15 cellular contexts compared by ENCODE assay signal in the genomic region with DNA sequence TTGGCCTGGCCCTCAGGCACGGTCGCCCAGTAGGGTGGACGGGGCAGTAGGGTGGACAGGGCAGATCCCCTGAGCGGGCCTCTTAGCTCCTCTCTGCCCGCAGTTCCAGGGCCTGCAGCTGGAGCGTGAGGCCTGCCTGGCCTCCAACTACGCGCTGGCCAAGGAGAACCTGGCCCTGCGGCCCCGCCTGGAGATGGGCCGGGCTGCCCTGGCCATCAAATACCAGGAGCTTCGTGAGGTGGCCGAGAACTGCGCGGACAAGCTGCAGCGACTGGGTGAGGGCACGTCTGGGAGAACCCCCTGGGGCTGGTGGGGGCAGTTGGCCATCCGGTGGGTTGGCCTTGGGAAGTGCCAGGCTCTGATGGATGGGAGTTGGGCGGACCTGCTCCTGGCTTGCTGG. TPM values are rescaled to one million over a fixed set of nuclear protein-coding genes. Genes with fewer than 3 reads are reported as not detected.
A peak's percentile ranks its signal among the peaks of the same experiment; 100 is the strongest.
DNase-seq lines count a peak whose midpoint lies in the region; ATAC-seq and TF ChIP-seq lines count a peak whose summit lies in the region.
"Had no signal": no experiment of that assay in that cellular context is flagged by ENCODE, and none has a peak within 500 bp of the region (broad histone marks: within the 10 kb centered on the region; RNA-seq: fewer than 3 reads in every experiment).

No MANE protein-coding gene starts in this region.

- no peak for ATAC-seq in activated CD8-positive, alpha-beta memory T cell treated with anti-CD3 and anti-CD28 coated beads, Interleukin-2, amount 10 ng/mL, durations not matched to agents 7 days and 5 days
- ATAC-seq: gastrocnemius medialis, psoas muscle, T-cell had no signal

- H3K27me3 Mint-ChIP-seq in neural progenitor cell (ENCODE audit: insufficient read depth, low read depth), result peaks cover 9% of the 10 kb centered on the region
- H3K27me3 Mint-ChIP-seq in H9 (ENCODE audit: low read depth), result peaks cover 28% of the 10 kb centered on the region
- peaks cover 39% of the 10 kb centered on the region for H3K27me3 Mint-ChIP-seq in activated CD8-positive, alpha-beta memory T cell treated with anti-CD3 and anti-CD28 coated beads, Interleukin-2, amount 10 ng/mL, durations not matched to agents 7 days and 5 days

- H3K4me3 Mint-ChIP-seq in neural progenitor cell, result peak overlapping the region; percentile 96
- no peak overlapping the region; a peak in 1 of 5 replicates for H3K4me3 Mint-ChIP-seq in H9
- no peak overlapping the region for H3K4me3 Mint-ChIP-seq in activated CD8-positive, alpha-beta memory T cell treated with anti-CD3 and anti-CD28 coated beads, Interleukin-2, amount 10 ng/mL, durations not matched to agents 7 days and 5 days

- DNase-seq in astrocyte of the cerebellum (ENCODE audit: low read depth), result no peak
- DNase-seq in neural progenitor cell (ENCODE audit: low spot score), result peak; percentile 35
- no peak for DNase-seq in NCI-H524 treated with DMSO at 0.1 percent for 48 hours (lab: John Stamatoyannopoulos, UW)
- no peak for DNase-seq in H9
- DNase-seq in activated CD8-positive, alpha-beta memory T cell treated with anti-CD3 and anti-CD28 coated beads, Interleukin-2, amount 10 ng/mL, durations not matched to agents 7 days and 5 days, result no peak
- DNase-seq: activated CD8-positive, alpha-beta memory T cell treated with anti-CD3 and anti-CD28 coated beads, Interleukin-2, amount 50 U/mL, for 48 hours; activated naive CD4-positive, alpha-beta T cell treated with anti-CD3 and anti-CD28 coated beads, Interleukin-2, amount 10 ng/mL, durations not matched to agents 7 days and 5 days; gastrocnemius medialis; NCI-H446 treated with DMSO at 0.1 percent for 48 hours; OCI-M1; T-cell; tibial artery had no signal

- H2AFZ ChIP-seq in neural progenitor cell (replicated peaks) (no peak overlapping the region), H9 (ENCODE audit: low read length) (no peak overlapping the region)

- H3K9me3 ChIP-seq in DOHH2 (ENCODE audit: control insufficient read depth, insufficient read depth, low read length), result no peaks in the 10 kb centered on the region
- H3K9me3 ChIP-seq in neural progenitor cell (ENCODE audit: low read depth), result no peaks in the 10 kb centered on the region
- no peaks in the 10 kb centered on the region for H3K9me3 ChIP-seq in H9 (ENCODE audit: control insufficient read depth, low read depth, low read length)
- H3K9me3 ChIP-seq: gastrocnemius medialis, HAP-1, psoas muscle, tibial artery had no signal

- no peak overlapping the region for H2BK5ac ChIP-seq in H9 (ENCODE audit: insufficient read length, low read length)

- H3K36me3 ChIP-seq in DOHH2 (ENCODE audit: control insufficient read depth, low read length) (no peaks in the 10 kb centered on the region), neural progenitor cell (no peaks in the 10 kb centered on the region)
- H3K36me3 ChIP-seq: gastrocnemius medialis, tibial artery had no signal

- no peak overlapping the region for H2BK20ac ChIP-seq in H9 (ENCODE audit: low read depth, low read length, poor library complexity, severe bottlenecking)

- no CpG with 5 or more reads among the region's 19 CpGs for WGBS in H9 (ENCODE audit: extremely low coverage, insufficient read length, low lambda C conversion rate)

- no peak overlapping the region for H2BK12ac ChIP-seq in H9 (ENCODE audit: insufficient read length, low read depth, low read length)

- H3K9me3 Mint-ChIP-seq in neural progenitor cell (no peaks in the 10 kb centered on the region), H9 (no peaks in the 10 kb centered on the region)
- H3K9me3 Mint-ChIP-seq in activated CD8-positive, alpha-beta memory T cell treated with anti-CD3 and anti-CD28 coated beads, Interleukin-2, amount 10 ng/mL, durations not matched to agents 7 days and 5 days (ENCODE audit: low read depth), result no peaks in the 10 kb centered on the region
- H3K9me3 Mint-ChIP-seq: activated naive CD4-positive, alpha-beta T cell treated with anti-CD3 and anti-CD28 coated beads, Interleukin-2, amount 10 ng/mL, durations not matched to agents 7 days and 5 days; T-cell had no signal

- CTCF ChIA-PET in activated CD8-positive, alpha-beta memory T cell treated with anti-CD3 and anti-CD28 coated beads, Interleukin-2, amount 10 ng/mL, durations not matched to agents 7 days and 5 days (lab: Charles Lee), result interaction anchor here (2.7 kb wide), 1 partner anchor 70 kb away, joined by 7 read pairs; a partner anchor contains a TSS

- H4K8ac ChIP-seq in H9 (replicated peaks; ENCODE audit: insufficient read length, low read depth, low read length), result no peak overlapping the region

- H3K36me3 Mint-ChIP-seq in neural progenitor cell (peaks cover 7% of the 10 kb centered on the region), H9 (ENCODE audit: insufficient read depth in 1 of 3, low read depth in 3 of 3) (peaks cover 0 to 7% (median 4%) of the 10 kb centered on the region in 3 experiments; a peak in 3 of 7 replicates)
- no peaks in the 10 kb centered on the region for H3K36me3 Mint-ChIP-seq in activated CD8-positive, alpha-beta memory T cell treated with anti-CD3 and anti-CD28 coated beads, Interleukin-2, amount 10 ng/mL, durations not matched to agents 7 days and 5 days
- H3K36me3 Mint-ChIP-seq: activated naive CD4-positive, alpha-beta T cell treated with anti-CD3 and anti-CD28 coated beads, Interleukin-2, amount 10 ng/mL, durations not matched to agents 7 days and 5 days; T-cell had no signal

- H3K14ac ChIP-seq in H9 (ENCODE audit: insufficient read depth, low read length), result no peak overlapping the region

- H2BK120ac ChIP-seq in H9 (ENCODE audit: low read depth, low read length, poor library complexity, severe bottlenecking), result no peak overlapping the region

- peaks cover 15% of the 10 kb centered on the region for H3K4me1 ChIP-seq in DOHH2 (ENCODE audit: control insufficient read depth, low read length)
- peaks cover 14% of the 10 kb centered on the region for H3K4me1 ChIP-seq in neural progenitor cell
- no peaks in the 10 kb centered on the region for H3K4me1 ChIP-seq in H9 (ENCODE audit: insufficient read depth, low read length)
- H3K4me1 ChIP-seq: HAP-1, psoas muscle had no signal

- no peak overlapping the region for H4K5ac ChIP-seq in H9 (ENCODE audit: insufficient read length, low read depth, low read length)

- H3K79me2 ChIP-seq in DOHH2 (ENCODE audit: control insufficient read depth, low read length) (no peaks in the 10 kb centered on the region), neural progenitor cell (ENCODE audit: low read depth) (no peaks in the 10 kb centered on the region), H9 (ENCODE audit: insufficient read depth, low read length) (no peaks in the 10 kb centered on the region)

- H3K27ac Mint-ChIP-seq in neural progenitor cell, result no peak overlapping the region
- no peak overlapping the region for H3K27ac Mint-ChIP-seq in H9
- no peak overlapping the region for H3K27ac Mint-ChIP-seq in activated CD8-positive, alpha-beta memory T cell treated with anti-CD3 and anti-CD28 coated beads, Interleukin-2, amount 10 ng/mL, durations not matched to agents 7 days and 5 days
- H3K27ac Mint-ChIP-seq: activated naive CD4-positive, alpha-beta T cell treated with anti-CD3 and anti-CD28 coated beads, Interleukin-2, amount 10 ng/mL, durations not matched to agents 7 days and 5 days; T-cell had no signal

- in situ Hi-C loops in astrocyte of the cerebellum (cut with HindIII; ENCODE audit: low sequenced_read_pairs), result no loop called here

- H3K27me3 ChIP-seq in DOHH2 (ENCODE audit: control insufficient read depth, low read length) (peaks cover 10% of the 10 kb centered on the region), neural progenitor cell (no peaks in the 10 kb centered on the region), H9 (ENCODE audit: insufficient read depth, low read length) (no peaks in the 10 kb centered on the region)
- H3K27me3 ChIP-seq: gastrocnemius medialis had no signal

- H3K4me1 Mint-ChIP-seq in neural progenitor cell, result peaks cover 23% of the 10 kb centered on the region
- H3K4me1 Mint-ChIP-seq in H9, result peaks cover 10 to 40% of the 10 kb centered on the region in 2 experiments
- H3K4me1 Mint-ChIP-seq in activated CD8-positive, alpha-beta memory T cell treated with anti-CD3 and anti-CD28 coated beads, Interleukin-2, amount 10 ng/mL, durations not matched to agents 7 days and 5 days, result peaks cover 7% of the 10 kb centered on the region

- H2BK15ac ChIP-seq in H9 (ENCODE audit: low read depth, low read length), result no peak overlapping the region

- TF ChIP-seq CTCF in DOHH2 (IDR thresholded peaks at IDR 0.05; ENCODE audit: low read depth, low read length, poor library complexity, severe bottlenecking) (no peak), astrocyte of the cerebellum (IDR thresholded peaks at IDR 0.05; ENCODE audit: low read depth, low read length, missing control alignments) (no peak), neural progenitor cell (IDR thresholded peaks at IDR 0.05) (no peak), H9 (conservative IDR thresholded peaks at IDR 0.05) (no peak)

- no peak overlapping the region for H3K23ac ChIP-seq in H9 (ENCODE audit: insufficient read length, low read depth, low read length)

- H3K27ac ChIP-seq in DOHH2 (ENCODE audit: low read depth, low read length) (no peak overlapping the region), neural progenitor cell (no peak overlapping the region), H9 (ENCODE audit: insufficient read length, low read depth, low read length) (no peak overlapping the region)
- H3K27ac ChIP-seq: gastrocnemius medialis, psoas muscle, tibial artery had no signal

- peak overlapping the region; percentile 83 for H3K4me2 ChIP-seq in DOHH2 (ENCODE audit: low read length)
- H3K4me2 ChIP-seq in neural progenitor cell, result peak overlapping the region; percentile 98
- H3K4me2 ChIP-seq in H9 (ENCODE audit: insufficient read depth, insufficient read length, low read length), result no peak overlapping the region

- H3F3A ChIP-seq in DOHH2 (ENCODE audit: control insufficient read depth, insufficient read depth) (no peaks in the 10 kb centered on the region), neural progenitor cell (ENCODE audit: low read depth) (peaks cover 21% of the 10 kb centered on the region)

- H3K9me2 ChIP-seq in DOHH2 (replicated peaks; ENCODE audit: control insufficient read depth, low read length), result no peaks in the 10 kb centered on the region

- no peaks in the 10 kb centered on the region for H3K79me1 ChIP-seq in H9 (ENCODE audit: insufficient read depth, low read depth, low read length, poor library complexity, severe bottlenecking)

- H3K18ac ChIP-seq in H9 (ENCODE audit: insufficient read length, low read depth, low read length), result no peak overlapping the region

- no peak overlapping the region for H3K4ac ChIP-seq in H9 (ENCODE audit: low read depth, low read length)

- H3K4me3 ChIP-seq in DOHH2 (ENCODE audit: low read length) (peak overlapping the region; percentile 69), astrocyte of the cerebellum (ENCODE audit: low read depth, low read length) (peak overlapping the region; percentile 66), neural progenitor cell (peak overlapping the region; percentile 96)

- no peak overlapping the region for H2AK5ac ChIP-seq in H9 (ENCODE audit: insufficient read length, low read length)

- no peak overlapping the region for H4K91ac ChIP-seq in H9 (ENCODE audit: insufficient read length, low read depth, low read length)

- H4K20me1 ChIP-seq in DOHH2 (ENCODE audit: control insufficient read depth, insufficient read depth, low read depth, low read length), result peaks cover 6% of the 10 kb centered on the region; the same call in 1 of the 2 replicates
- H4K20me1 ChIP-seq in neural progenitor cell (ENCODE audit: low read depth), result peaks cover 18% of the 10 kb centered on the region
- H4K20me1 ChIP-seq in H9 (ENCODE audit: control insufficient read depth, insufficient read depth, insufficient read length), result no peaks in the 10 kb centered on the region

- H3K9ac ChIP-seq in neural progenitor cell (peak overlapping the region; percentile 37), H9 (ENCODE audit: extremely low read depth, insufficient read length, low read length) (no peak overlapping the region)

- no peak overlapping the region for H3T11ph ChIP-seq in H9 (ENCODE audit: low read length)

- H3K23me2 ChIP-seq in H9 (ENCODE audit: insufficient read length, low read depth, low read length, poor library complexity, severe bottlenecking), result peaks cover 10% of the 10 kb centered on the region

- H3K56ac ChIP-seq in H9 (ENCODE audit: insufficient read length, low read depth, low read length), result no peak overlapping the region

RNA-seq across cellular contexts. Expression of a gene that starts 1.7 kb away (rescaled TPM):
- total RNA-seq in neural progenitor cell (ENCODE audit: low replicate concordance), result 7.0 and 24.6 TPM in 2 replicates
- total RNA-seq in H9 (2021), result 0.85 and 1.3 TPM in 2 replicates
- total RNA-seq in activated CD8-positive, alpha-beta memory T cell treated with anti-CD3 and anti-CD28 coated beads, Interleukin-2, amount 10 ng/mL, durations not matched to agents 7 days and 5 days, result not detected

RNA-seq across cellular contexts. Expression of a gene that starts 13.9 kb away (rescaled TPM):
- total RNA-seq in neural progenitor cell (ENCODE audit: low replicate concordance) (0.94 and 2.6 TPM in 2 replicates), H9 (2021) (8.1 and 8.7 TPM in 2 replicates)
- total RNA-seq in activated CD8-positive, alpha-beta memory T cell treated with anti-CD3 and anti-CD28 coated beads, Interleukin-2, amount 10 ng/mL, durations not matched to agents 7 days and 5 days, result 1 to 10 TPM; 7.0 to 9.0 TPM

RNA-seq across cellular contexts. Expression of a gene that starts 14.1 kb away (rescaled TPM):
- total RNA-seq in neural progenitor cell (ENCODE audit: low replicate concordance), result 22.8 and 41.6 TPM in 2 replicates
- total RNA-seq in H9 (2021), result 68.5 and 78.1 TPM in 2 replicates
- total RNA-seq in activated CD8-positive, alpha-beta memory T cell treated with anti-CD3 and anti-CD28 coated beads, Interleukin-2, amount 10 ng/mL, durations not matched to agents 7 days and 5 days, result 10 to 100 TPM; 60.5 to 72.7 TPM

RNA-seq across cellular contexts. Expression of a gene that starts 45.0 kb away (rescaled TPM):
- total RNA-seq in neural progenitor cell (ENCODE audit: low replicate concordance) (0.87 and 0.90 TPM in 2 replicates), H9 (2021) (5.5 and 6.1 TPM in 2 replicates)
- total RNA-seq in activated CD8-positive, alpha-beta memory T cell treated with anti-CD3 and anti-CD28 coated beads, Interleukin-2, amount 10 ng/mL, durations not matched to agents 7 days and 5 days, result not detected

RNA-seq across cellular contexts. Expression of a gene that starts 50.2 kb away (rescaled TPM):
- total RNA-seq in neural progenitor cell (ENCODE audit: low replicate concordance), result 21.9 and 29.0 TPM in 2 replicates
- 9.3 and 10.1 TPM in 2 replicates for total RNA-seq in H9 (2021)
- total RNA-seq in activated CD8-positive, alpha-beta memory T cell treated with anti-CD3 and anti-CD28 coated beads, Interleukin-2, amount 10 ng/mL, durations not matched to agents 7 days and 5 days, result 10 to 100 TPM; 13.8 to 15.8 TPM
